12 cellular contexts compared by ENCODE assay signal in the genomic region with DNA sequence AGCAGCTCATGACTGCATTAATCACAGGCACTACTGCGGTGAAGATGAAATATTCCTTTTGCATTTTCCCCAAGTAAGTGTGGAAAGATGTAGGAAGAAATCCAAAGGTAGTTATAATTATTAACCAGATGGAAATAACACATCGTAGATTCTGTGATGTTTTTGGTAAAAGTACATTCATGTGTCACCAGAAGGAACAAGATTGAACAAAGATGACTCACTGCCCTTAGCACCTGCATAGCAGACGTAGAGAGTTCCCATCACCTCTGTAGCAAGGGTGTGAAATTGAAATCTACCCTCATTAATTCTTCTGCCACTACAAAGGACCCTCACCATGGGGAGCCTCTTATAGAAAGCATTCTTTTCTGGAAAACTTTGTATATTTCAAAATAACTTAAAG. TPM values are rescaled to one million over a fixed set of nuclear protein-coding genes. Genes with fewer than 3 reads are reported as not detected.
DNase-seq lines count a peak whose midpoint lies in the region; ATAC-seq, FAIRE-seq and TF ChIP-seq lines count a peak whose summit lies in the region.
"Had no signal": no experiment of that assay in that cellular context is flagged by ENCODE, and none has a peak within 500 bp of the region (broad histone marks: within the 10 kb centered on the region; RNA-seq: fewer than 3 reads in every experiment).

No MANE protein-coding gene starts in this region.

- H2AFZ ChIP-seq in OCI-LY3 (ENCODE audit: low read depth, low read length) (no peak overlapping the region), endothelial cell of umbilical vein (ENCODE audit: low read depth, low read length) (no peak overlapping the region), osteoblast (ENCODE audit: low read length) (no peak overlapping the region)

- H3K36me3 ChIP-seq in OCI-LY3 (replicated peaks; ENCODE audit: low read depth, low read length) (no peaks in the 10 kb centered on the region), endothelial cell of umbilical vein (ENCODE audit: control insufficient read depth in 2 of 2, extremely low read depth in 1 of 2, insufficient read depth in 2 of 2, low read length in 2 of 2) (no peaks in the 10 kb centered on the region), osteoblast (ENCODE audit: insufficient read depth, low read length) (no peaks in the 10 kb centered on the region)

- no peaks in the 10 kb centered on the region for H3K9me3 ChIP-seq in OCI-LY3 (ENCODE audit: insufficient read depth, low read length)
- H3K9me3 ChIP-seq in endothelial cell of umbilical vein (replicated peaks; ENCODE audit: control insufficient read depth, insufficient read depth, low read length), result no peaks in the 10 kb centered on the region
- H3K9me3 ChIP-seq in osteoblast (ENCODE audit: low read depth, low read length), result no peaks in the 10 kb centered on the region

- no peaks in the 10 kb centered on the region for H3K9me1 ChIP-seq in endothelial cell of umbilical vein (replicated peaks; ENCODE audit: control insufficient read depth, extremely low read depth, insufficient read depth, low read length)

- dilution Hi-C loops in endothelial cell of umbilical vein (cut with MboI; ENCODE audit: extremely low pct_ligation_motif_present, low sequenced_read_pairs), result no loop called here

- H3K27ac ChIP-seq in OCI-LY3 (ENCODE audit: low read length) (no peak overlapping the region), endothelial cell of umbilical vein (ENCODE audit: insufficient read depth, low read depth, low read length) (peak overlapping the region; percentile 49), osteoblast (ENCODE audit: low read depth, low read length) (no peak overlapping the region)

- H3K9ac ChIP-seq in OCI-LY3 (ENCODE audit: low read length), result no peak overlapping the region
- H3K9ac ChIP-seq in endothelial cell of umbilical vein (replicated peaks; ENCODE audit: extremely low read depth, insufficient read depth, low read length), result no peak overlapping the region
- H3K9ac ChIP-seq: BLaER1 treated with 17β-estradiol and CSF1 and Interleukin-3, amounts not matched to agents 10 nM and 100 nM had no signal

- H3K79me2 ChIP-seq in OCI-LY3 (ENCODE audit: low read length), result peaks cover 78% of the 10 kb centered on the region
- H3K79me2 ChIP-seq in endothelial cell of umbilical vein (ENCODE audit: control insufficient read depth, insufficient read depth, low read length), result peaks cover 81% of the 10 kb centered on the region
- H3K79me2 ChIP-seq in osteoblast (ENCODE audit: insufficient read depth, low read length), result peaks cover 74% of the 10 kb centered on the region

- TF ChIP-seq CTCF in AG10803 (conservative IDR thresholded peaks at IDR 0.05; ENCODE audit: low read length), result no peak
- TF ChIP-seq CTCF in OCI-LY3 (IDR thresholded peaks at IDR 0.05; ENCODE audit: low read depth, low read length), result no peak
- TF ChIP-seq CTCF in endothelial cell of umbilical vein (IDR thresholded peaks at IDR 0.05; ENCODE audit: extremely low read depth in 1 of 2, insufficient read depth in 1 of 2, low read depth in 1 of 2, low read length in 2 of 2), result no peak
- TF ChIP-seq CTCF in osteoblast (IDR thresholded peaks at IDR 0.05; ENCODE audit: extremely low read depth, low read depth, low read length), result no peak

- DNase-seq in AG10803 (ENCODE audit: low read depth) (peak; percentile 63), endothelial cell of umbilical vein (ENCODE audit: low read depth, low spot score) (peak; percentile 23), osteoblast (ENCODE audit: insufficient read length, low spot score, missing footprints) (peak; percentile 27), Ammon's horn (ENCODE audit: low spot score) (no peak), activated gamma-delta T cell treated with Interleukin-2 at 50 U/mL for 16 hours (no peak), LoVo (ENCODE audit: low spot score) (no peak)
- DNase-seq: glutamatergic neuron, HFFc6, NCI-H1417 treated with DMSO at 0.1 percent for 48 hours had no signal

- H3K27me3 ChIP-seq in OCI-LY3 (ENCODE audit: low read depth, low read length), result no peaks in the 10 kb centered on the region
- H3K27me3 ChIP-seq in endothelial cell of umbilical vein (ENCODE audit: control insufficient read depth in 2 of 2, insufficient read depth in 2 of 2, low read length in 2 of 2), result no peaks in the 10 kb centered on the region
- no peaks in the 10 kb centered on the region for H3K27me3 ChIP-seq in osteoblast (ENCODE audit: insufficient read depth, low read length)
- H3K27me3 ChIP-seq: BLaER1 treated with 17β-estradiol and CSF1 and Interleukin-3, amounts not matched to agents 10 nM and 100 nM had no signal

- TF ChIP-seq POLR2A in endothelial cell of umbilical vein (IDR thresholded peaks at IDR 0.05; ENCODE audit: low read depth, low read length), result no peak

- H3K4me1 ChIP-seq in OCI-LY3 (ENCODE audit: low read length) (peaks cover 32% of the 10 kb centered on the region), endothelial cell of umbilical vein (ENCODE audit: control insufficient read depth, extremely low read depth, insufficient read depth, low read length) (peaks cover 55% of the 10 kb centered on the region), osteoblast (ENCODE audit: insufficient read depth, low read length) (peaks cover 68% of the 10 kb centered on the region)

- intact Hi-C loops in endothelial cell of umbilical vein (cut with micrococcal nuclease), result no loop called here

- no TSS peak for BruUV-seq in endothelial cell of umbilical vein (replicated peaks; lab: Mats Ljungman, UMichigan)

- no peak for ATAC-seq in GM19463 (IDR thresholded peaks at IDR 0.05; ENCODE audit: unreplicated experiment)

- H3K4me2 ChIP-seq in OCI-LY3 (ENCODE audit: low read length) (peak overlapping the region; percentile 36), endothelial cell of umbilical vein (ENCODE audit: insufficient read depth, low read length) (no peak overlapping the region), osteoblast (ENCODE audit: insufficient read depth, low read length) (no peak overlapping the region)

- FAIRE-seq in endothelial cell of umbilical vein (lab: Jason Lieb, UNC), result peak; percentile 47

- POLR2A ChIA-PET in endothelial cell of umbilical vein (lab: Charles Lee), result no interaction called here

- H4K20me1 ChIP-seq in OCI-LY3 (ENCODE audit: insufficient read depth, low read length) (peaks cover 30% of the 10 kb centered on the region), endothelial cell of umbilical vein (replicated peaks; ENCODE audit: control insufficient read depth, extremely low read depth, insufficient read depth, low read length) (no peaks in the 10 kb centered on the region), osteoblast (ENCODE audit: insufficient read depth, low read length) (peaks cover 24% of the 10 kb centered on the region)

- H3K4me3 ChIP-seq in AG10803 (ENCODE audit: low read length) (no peak overlapping the region), OCI-LY3 (ENCODE audit: low read length) (no peak overlapping the region), endothelial cell of umbilical vein (replicated peaks in 1 of 3; ENCODE audit: insufficient read depth in 1 of 3, low read depth in 1 of 3, low read length in 3 of 3) (no peak overlapping the region), osteoblast (ENCODE audit: insufficient read depth, low read length) (no peak overlapping the region)
- H3K4me3 ChIP-seq: BLaER1 treated with 17β-estradiol and CSF1 and Interleukin-3, amounts not matched to agents 10 nM and 100 nM had no signal

- CTCF ChIA-PET in endothelial cell of umbilical vein (lab: Charles Lee), result interaction anchor here (1.5 kb wide), 1 partner anchor 17 kb away, joined by 3 read pairs; no protein-coding TSS in a partner anchor

TF ChIP-seq in endothelial cell of umbilical vein, 7 proteins besides CTCF, POLR2A, EP300 and RAD21:
- TF ChIP-seq FOS (IDR thresholded peaks at IDR 0.05; ENCODE audit: borderline replicate concordance, insufficient read depth, low read length) (peak; percentile 62), GATA2 (IDR thresholded peaks at IDR 0.05; ENCODE audit: insufficient read depth, insufficient read length, low read depth, low read length) (no peak), POLR2AphosphoS5 (IDR thresholded peaks at IDR 0.05; ENCODE audit: insufficient read depth, low read depth, low read length) (no peak), JUN (IDR thresholded peaks at IDR 0.05; ENCODE audit: borderline replicate concordance, insufficient read depth, insufficient read length, low read depth) (peak; percentile 37), MYC (IDR thresholded peaks at IDR 0.05; ENCODE audit: low read depth, low read length) (no peak)

RNA-seq across cellular contexts. Expression of a gene that starts 37.0 kb away (rescaled TPM):
- total RNA-seq in endothelial cell of umbilical vein, result 22.3 and 22.8 TPM in 2 replicates
- 9.6 and 11.5 TPM in 2 replicates for polyA plus RNA-seq in endothelial cell of umbilical vein
- polyA plus RNA-seq in endothelial cell of umbilical vein (2011; cell fraction: cytosol; rRNA removed), result 10.9 and 12.2 TPM in 2 replicates
- polyA plus RNA-seq in endothelial cell of umbilical vein (2011; cell fraction: nucleus; rRNA removed), result 40.7 and 46.5 TPM in 2 replicates
- polyA plus RNA-seq in endothelial cell of umbilical vein (2012), result 15.3 and 16.8 TPM in 2 replicates
- 16.2 and 18.4 TPM in 2 replicates for polyA minus RNA-seq in endothelial cell of umbilical vein
- polyA minus RNA-seq in endothelial cell of umbilical vein (2011; cell fraction: cytosol; rRNA and poly(A)+ RNA removed), result 6.3 TPM
- 26.8 and 32.5 TPM in 2 replicates for polyA minus RNA-seq in endothelial cell of umbilical vein (2011; cell fraction: nucleus; rRNA and poly(A)+ RNA removed)
- 20.6 and 23.5 TPM in 2 replicates for total RNA-seq in osteoblast

Comparison
In these comparisons a context has a peak if more than half of its experiments do, and no peak if none do; other contexts are left out.
1. DNase-seq: peak in AG10803 (single experiment), endothelial cell of umbilical vein (single experiment) and osteoblast (single experiment); none in Ammon's horn (single experiment), activated gamma-delta T cell treated with Interleukin-2 at 50 U/mL for 16 hours (single experiment) and LoVo (single experiment).